1 cellular context compared by ENCODE assay signal in genomic region chr17:62902573-62903229, GRCh38.
TF ChIP-seq lines count a peak whose summit lies in the region.

No MANE protein-coding gene starts in this region.

TF ChIP-seq in K562, 482 proteins besides CTCF, POLR2A, EP300 and RAD21 (continued from another document):
- TF ChIP-seq ELK1 (CRISPR knock-in tag; IDR thresholded peaks at IDR 0.05): no peak
- TF ChIP-seq ZNF507 (tag; conservative IDR thresholded peaks at IDR 0.05): no peak
- TF ChIP-seq ZFP36 (IDR thresholded peaks at IDR 0.05; ENCODE audit: low read depth, low read length, partially characterized antibody): peak; percentile 88
- TF ChIP-seq EWSR1 (IDR thresholded peaks at IDR 0.05; ENCODE audit: borderline replicate concordance, low read depth, partially characterized antibody): no peak
- TF ChIP-seq ATF4 (CRISPR knock-in tag; IDR thresholded peaks at IDR 0.05): no peak
